In genomic region chr1:202143011-202143767, GRCh38 we compare ENCODE assay signal across 7 cellular contexts. TPM values are rescaled to one million over a fixed set of nuclear protein-coding genes. Genes with fewer than 3 reads are reported as not detected.
A peak's percentile ranks its signal among the peaks of the same experiment; 100 is the strongest.
DNase-seq lines count a peak whose midpoint lies in the region; ATAC-seq lines count a peak whose summit lies in the region.

No MANE protein-coding gene starts in this region.

- DNase-seq in SIG-M5 treated with dmso at 0.1 percent for 504 hours (lab: John Stamatoyannopoulos, UW; ENCODE audit: unreplicated experiment) (peak; percentile 86), islet precursor cell (no peak), cerebellar nuclear complex (lab: John Stamatoyannopoulos, UW) (no peak)
- no peak for DNase-seq in effector memory CD4-positive, alpha-beta T cell

- H3K4me1 ChIP-seq in effector memory CD4-positive, alpha-beta T cell (ENCODE audit: control insufficient read depth, insufficient read depth, low read length, poor library complexity, severe bottlenecking) = peaks cover 26% of the 10 kb centered on the region
- H3K4me1 ChIP-seq in mononuclear cell (ENCODE audit: insufficient read depth, low read length) = peaks cover 46% of the 10 kb centered on the region

- H3K9me3 ChIP-seq in effector memory CD4-positive, alpha-beta T cell (ENCODE audit: control insufficient read depth, low read length) = no peaks in the 10 kb centered on the region
- no peaks in the 10 kb centered on the region for H3K9me3 ChIP-seq in mononuclear cell (ENCODE audit: low read depth, low read length)

- no peaks in the 10 kb centered on the region for H3K27me3 ChIP-seq in effector memory CD4-positive, alpha-beta T cell (replicated peaks; ENCODE audit: control insufficient read depth, insufficient read depth, low read length, poor library complexity, severe bottlenecking)
- H3K27me3 ChIP-seq in mononuclear cell (ENCODE audit: insufficient read depth, low read length) = no peaks in the 10 kb centered on the region

- H3K36me3 ChIP-seq in effector memory CD4-positive, alpha-beta T cell (ENCODE audit: control insufficient read depth, insufficient read depth, low read length) = peaks cover 17% of the 10 kb centered on the region

- peak overlapping the region; percentile 91 for H3K4me3 ChIP-seq in effector memory CD4-positive, alpha-beta T cell (ENCODE audit: insufficient read depth, low read depth, low read length, poor library complexity, severe bottlenecking)
- H3K4me3 ChIP-seq in mononuclear cell (ENCODE audit: low read length) = peak overlapping the region; percentile 96

- ATAC-seq in GM18517 (IDR thresholded peaks at IDR 0.05; ENCODE audit: unreplicated experiment) = peak; percentile 28
- ATAC-seq in HG02870 (IDR thresholded peaks at IDR 0.05; ENCODE audit: unreplicated experiment) = peak; percentile 19

- peak overlapping the region; percentile 78 for H3K27ac ChIP-seq in effector memory CD4-positive, alpha-beta T cell (ENCODE audit: insufficient read depth, low read length, poor library complexity, severe bottlenecking)

RNA-seq across cellular contexts. Expression of gene ARL8A, which starts 1.3 kb away (rescaled TPM):
- total RNA-seq in mononuclear cell = 63.6 TPM

RNA-seq across cellular contexts. Expression of gene PTPN7, which starts 17.2 kb away (rescaled TPM):
- 51.7 TPM for total RNA-seq in mononuclear cell

RNA-seq across cellular contexts. Expression of gene GPR37L1, which starts 20.5 kb away (rescaled TPM):
- not detected for total RNA-seq in mononuclear cell

RNA-seq across cellular contexts. Expression of gene LGR6, which starts 50.4 kb away (rescaled TPM):
- total RNA-seq in mononuclear cell = 1.3 TPM
